ENCODE assay signal across 8 cellular contexts in genomic region chr11:114036156-114036811, GRCh38. TPM values are rescaled to one million over a fixed set of nuclear protein-coding genes. Genes with fewer than 3 reads are reported as not detected.
DNase-seq lines count a peak whose midpoint lies in the region; ATAC-seq and TF ChIP-seq lines count a peak whose summit lies in the region.

No MANE protein-coding gene starts in this region.

- no peaks in the 10 kb centered on the region for H3K36me3 Mint-ChIP-seq in activated T-cell treated with anti-CD3 and anti-CD28 coated beads, Interleukin-2, amount 50 U/mL, for 4 hours (ENCODE audit: insufficient read depth)
- H3K36me3 Mint-ChIP-seq in stimulated activated naive B cell treated with anti-CD40 and anti-IgM and Interleukin-4, amounts not matched to agents 10 μg/mL and 1 μg/mL and 100 μg/mL, for 72 hours = no peaks in the 10 kb centered on the region

- H3K9me3 ChIP-seq in esophagus squamous epithelium = no peaks in the 10 kb centered on the region
- H3K9me3 ChIP-seq in muscle layer of duodenum (ENCODE audit: control insufficient read depth in 1 of 2, low read length in 2 of 2) = no peaks in the 10 kb centered on the region

- intact Hi-C loops in esophagus squamous epithelium (cut with DNase I) = no loop called here

- DNase-seq in DMS 273 (lab: John Stamatoyannopoulos, UW; ENCODE audit: unreplicated experiment) (peak; percentile 77), DMS 273 treated with DMSO at 0.1 percent for 48 hours (lab: John Stamatoyannopoulos, UW) (no peak), NOMO-1 treated with DMSO at 0.1 percent for 48 hours (lab: John Stamatoyannopoulos, UW; ENCODE audit: unreplicated experiment) (peak; percentile 53), esophagus squamous epithelium (lab: John Stamatoyannopoulos, UW) (no peak)
- peak; percentile 44 for DNase-seq in activated T-cell treated with anti-CD3 and anti-CD28 coated beads, Interleukin-2, amount 50 U/mL, for 4 hours
- peak; percentile 39 for DNase-seq in stimulated activated naive B cell treated with anti-CD40 and anti-IgM and Interleukin-4, amounts not matched to agents 10 μg/mL and 1 μg/mL and 100 μg/mL, for 72 hours

- H3K4me3 ChIP-seq in esophagus squamous epithelium (peak overlapping the region; percentile 20 to 60 (median 42)), muscle layer of duodenum (ENCODE audit: low read depth in 1 of 2, low read length in 2 of 2) (peak overlapping the region; percentile 23 to 56)

- peaks cover 4% of the 10 kb centered on the region for H3K27me3 Mint-ChIP-seq in activated T-cell treated with anti-CD3 and anti-CD28 coated beads, Interleukin-2, amount 50 U/mL, for 4 hours (ENCODE audit: low read depth)
- peaks cover 15 to 27% of the 10 kb centered on the region in 2 donors for H3K27me3 Mint-ChIP-seq in stimulated activated naive B cell treated with anti-CD40 and anti-IgM and Interleukin-4, amounts not matched to agents 10 μg/mL and 1 μg/mL and 100 μg/mL, for 72 hours

- H3K4me1 ChIP-seq in esophagus squamous epithelium (peaks cover 0 to 25% (median 8%) of the 10 kb centered on the region in 3 donors), muscle layer of duodenum (ENCODE audit: control insufficient read depth in 1 of 2, insufficient read depth in 2 of 2, low read length in 2 of 2) (peaks cover 0 to 4% of the 10 kb centered on the region in 2 donors)

- peak overlapping the region; percentile 47 to 79 (median 76) for H3K27ac ChIP-seq in esophagus squamous epithelium
- peak overlapping the region; percentile 40 for H3K27ac ChIP-seq in muscle layer of duodenum (ENCODE audit: low read length)

- ATAC-seq in activated T-cell treated with anti-CD3 and anti-CD28 coated beads, Interleukin-2, amount 50 U/mL, for 4 hours = peak; percentile 86 to 95
- ATAC-seq in stimulated activated naive B cell treated with anti-CD40 and anti-IgM and Interleukin-4, amounts not matched to agents 10 μg/mL and 1 μg/mL and 100 μg/mL, for 72 hours (replicated peaks) = peak; percentile 90 to 94
- no peak for ATAC-seq in HG02870 (IDR thresholded peaks at IDR 0.05; ENCODE audit: unreplicated experiment)

- peak overlapping the region; percentile 21 for H3K4me3 Mint-ChIP-seq in activated T-cell treated with anti-CD3 and anti-CD28 coated beads, Interleukin-2, amount 50 U/mL, for 4 hours
- peak overlapping the region; percentile 30 to 67 for H3K4me3 Mint-ChIP-seq in stimulated activated naive B cell treated with anti-CD40 and anti-IgM and Interleukin-4, amounts not matched to agents 10 μg/mL and 1 μg/mL and 100 μg/mL, for 72 hours

- no peak overlapping the region for H3K27ac Mint-ChIP-seq in stimulated activated naive B cell treated with anti-CD40 and anti-IgM and Interleukin-4, amounts not matched to agents 10 μg/mL and 1 μg/mL and 100 μg/mL, for 72 hours

- H3K36me3 ChIP-seq in esophagus squamous epithelium = no peaks in the 10 kb centered on the region
- H3K36me3 ChIP-seq in muscle layer of duodenum (ENCODE audit: control insufficient read depth in 1 of 2, insufficient read depth in 2 of 2, low read length in 2 of 2) = no peaks in the 10 kb centered on the region

- WGBS in esophagus squamous epithelium, 2 donors = 2 to 6% methylated on average over 9 to 12 of the region's 37 CpGs

- H3K4me1 Mint-ChIP-seq in activated T-cell treated with anti-CD3 and anti-CD28 coated beads, Interleukin-2, amount 50 U/mL, for 4 hours (ENCODE audit: low read depth) = no peaks in the 10 kb centered on the region
- peaks cover 0 to 19% of the 10 kb centered on the region in 2 donors for H3K4me1 Mint-ChIP-seq in stimulated activated naive B cell treated with anti-CD40 and anti-IgM and Interleukin-4, amounts not matched to agents 10 μg/mL and 1 μg/mL and 100 μg/mL, for 72 hours

- no peak for TF ChIP-seq POLR2A in esophagus squamous epithelium (IDR thresholded peaks at IDR 0.05)

- H3K9me3 Mint-ChIP-seq in activated T-cell treated with anti-CD3 and anti-CD28 coated beads, Interleukin-2, amount 50 U/mL, for 4 hours = no peaks in the 10 kb centered on the region
- H3K9me3 Mint-ChIP-seq in stimulated activated naive B cell treated with anti-CD40 and anti-IgM and Interleukin-4, amounts not matched to agents 10 μg/mL and 1 μg/mL and 100 μg/mL, for 72 hours = no peaks in the 10 kb centered on the region

- H3K27me3 ChIP-seq in esophagus squamous epithelium = peaks cover 0 to 15% (median 1%) of the 10 kb centered on the region in 4 donors
- no peaks in the 10 kb centered on the region for H3K27me3 ChIP-seq in muscle layer of duodenum (ENCODE audit: low read depth, low read length)

- peak; percentile 70 to 90 (median 84) for TF ChIP-seq CTCF in esophagus squamous epithelium (IDR thresholded peaks at IDR 0.05)

RNA-seq across cellular contexts. Expression of gene ZBTB16, which starts 23.2 kb away (rescaled TPM):
- 1 to 10 TPM; 3.4 to 4.4 (median 4.1) TPM for total RNA-seq in activated T-cell treated with anti-CD3 and anti-CD28 coated beads, Interleukin-2, amount 50 U/mL, for 4 hours
- 100 to 1,000 TPM in 1 of 4 donors, 10 to 100 TPM in 3; 10.4 to 137 (median 18.8) TPM for total RNA-seq in esophagus squamous epithelium

Comparison
In these comparisons a context has a peak if more than half of its experiments do, and no peak if none do; other contexts are left out.
1. DNase-seq: peak in DMS 273 (single experiment), NOMO-1 treated with DMSO at 0.1 percent for 48 hours (single experiment), activated T-cell treated with anti-CD3 and anti-CD28 coated beads, Interleukin-2, amount 50 U/mL, for 4 hours (single experiment) and stimulated activated naive B cell treated with anti-CD40 and anti-IgM and Interleukin-4, amounts not matched to agents 10 μg/mL and 1 μg/mL and 100 μg/mL, for 72 hours (single experiment); none in DMS 273 treated with DMSO at 0.1 percent for 48 hours (single experiment) and esophagus squamous epithelium (single experiment).